ENCODE assay signal across 26 cellular contexts in the genomic region with DNA sequence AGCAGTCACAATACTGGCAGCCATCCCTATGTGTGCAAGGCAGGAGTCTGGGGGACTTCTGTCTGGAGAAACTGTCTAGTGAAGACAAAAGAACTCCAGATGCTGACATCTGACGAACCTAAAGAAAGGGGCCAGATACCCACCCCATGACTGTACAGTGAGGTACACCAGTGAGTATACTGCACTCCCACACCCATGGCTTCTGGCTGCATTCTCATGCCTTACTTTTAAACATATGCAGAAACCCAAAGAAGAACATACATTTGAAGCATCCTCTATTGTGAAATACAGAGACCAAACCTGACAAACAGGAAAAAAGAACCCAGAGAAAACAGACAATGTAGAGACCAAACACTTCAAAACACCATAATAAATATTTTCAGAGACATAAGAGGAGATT.
"Had no signal": no experiment of that assay in that cellular context is flagged by ENCODE, and none has a peak within 500 bp of the region (broad histone marks: within the 10 kb centered on the region; RNA-seq: fewer than 3 reads in every experiment).

No MANE protein-coding gene starts in this region.

- H3K36me3 ChIP-seq: brain microvascular endothelial cell, WERI-Rb-1 had no signal

- H3K27me3 ChIP-seq: brain microvascular endothelial cell had no signal

- DNase-seq: activated CD4-positive, alpha-beta memory T cell treated with anti-CD3 and anti-CD28 coated beads, Interleukin-2, amount 10 ng/mL, durations not matched to agents 7 days and 5 days; activated CD4-positive, alpha-beta T cell treated with anti-CD3 and anti-CD28 coated beads for 36 hours; activated CD4-positive, alpha-beta T cell treated with anti-CD3 and anti-CD28 coated beads, Interleukin-2, amount 50 U/mL, for 1 hour; activated gamma-delta T cell; activated naive CD4-positive, alpha-beta T cell treated with anti-CD3 and anti-CD28 coated beads for 36 hours; activated T-cell treated with anti-CD3 and anti-CD28 coated beads for 4 hours; activated T-cell treated with anti-CD3 and anti-CD28 coated beads, Interleukin-2, amount 50 U/mL, for 48 hours; brain microvascular endothelial cell; Kasumi-1; KBM-7; NCI-H1048; NCI-H1930; NCI-H2171; NCI-H2227 treated with DMSO at 0.1 percent for 48 hours; NCI-H526; NCI-H774; NK-92 treated with Interleukin-12 subunit alpha and Interleukin-12 subunit beta, amount 100 ng/mL, for 24 hours; OCI-M1; RPMI8226; T-helper 1 cell; WERI-Rb-1 had no signal

- H3K4me3 Mint-ChIP-seq: activated CD4-positive, alpha-beta memory T cell treated with anti-CD3 and anti-CD28 coated beads, Interleukin-2, amount 10 ng/mL, durations not matched to agents 7 days and 5 days; activated CD4-positive, alpha-beta T cell treated with anti-CD3 and anti-CD28 coated beads for 36 hours; activated naive CD4-positive, alpha-beta T cell treated with anti-CD3 and anti-CD28 coated beads for 36 hours; activated naive CD8-positive, alpha-beta T cell; activated T-helper 17 cell treated with anti-CD3 and anti-CD28 coated beads, Interleukin-2, amount 50 U/mL, for 72 hours had no signal

- H3K27ac Mint-ChIP-seq: activated CD4-positive, alpha-beta memory T cell treated with anti-CD3 and anti-CD28 coated beads, Interleukin-2, amount 10 ng/mL, durations not matched to agents 7 days and 5 days; activated CD4-positive, alpha-beta T cell treated with anti-CD3 and anti-CD28 coated beads for 36 hours; activated naive CD4-positive, alpha-beta T cell treated with anti-CD3 and anti-CD28 coated beads for 36 hours; activated naive CD8-positive, alpha-beta T cell; activated T-helper 17 cell treated with anti-CD3 and anti-CD28 coated beads, Interleukin-2, amount 50 U/mL, for 72 hours had no signal

- ATAC-seq: activated CD4-positive, alpha-beta T cell treated with anti-CD3 and anti-CD28 coated beads for 36 hours; activated T-helper 17 cell treated with anti-CD3 and anti-CD28 coated beads, Interleukin-2, amount 50 U/mL, for 72 hours; Panc1; Right ventricle myocardium inferior had no signal

- H3K27me3 Mint-ChIP-seq: activated CD4-positive, alpha-beta memory T cell treated with anti-CD3 and anti-CD28 coated beads, Interleukin-2, amount 10 ng/mL, durations not matched to agents 7 days and 5 days; activated naive CD8-positive, alpha-beta T cell; activated T-helper 17 cell treated with anti-CD3 and anti-CD28 coated beads, Interleukin-2, amount 50 U/mL, for 72 hours had no signal

- H3K4me1 Mint-ChIP-seq: activated CD4-positive, alpha-beta memory T cell treated with anti-CD3 and anti-CD28 coated beads, Interleukin-2, amount 10 ng/mL, durations not matched to agents 7 days and 5 days; activated CD4-positive, alpha-beta T cell treated with anti-CD3 and anti-CD28 coated beads for 36 hours; activated T-helper 17 cell treated with anti-CD3 and anti-CD28 coated beads, Interleukin-2, amount 50 U/mL, for 72 hours had no signal

- H3K4me3 ChIP-seq: SK-N-MC had no signal

- H3K27ac ChIP-seq: brain microvascular endothelial cell, SK-N-MC, WERI-Rb-1 had no signal

- H3K9me3 Mint-ChIP-seq: activated CD4-positive, alpha-beta memory T cell treated with anti-CD3 and anti-CD28 coated beads, Interleukin-2, amount 10 ng/mL, durations not matched to agents 7 days and 5 days; activated naive CD4-positive, alpha-beta T cell treated with anti-CD3 and anti-CD28 coated beads for 36 hours; activated T-helper 17 cell treated with anti-CD3 and anti-CD28 coated beads, Interleukin-2, amount 50 U/mL, for 72 hours had no signal
